Comparison of ENCODE assay signal across 1 cellular context in genomic region chrX:153844509-153845082, GRCh38.
A peak's percentile ranks its signal among the peaks of the same experiment; 100 is the strongest.
TF ChIP-seq lines count a peak whose summit lies in the region.

No MANE protein-coding gene starts in this region.

TF ChIP-seq in H1, 55 proteins besides CTCF, POLR2A, EP300 and RAD21:
- TF ChIP-seq MAFK (IDR thresholded peaks at IDR 0.05; ENCODE audit: low read depth, low read length) (peak; percentile 96), TCF12 (IDR thresholded peaks at IDR 0.05; ENCODE audit: low read depth, low read length) (no peak), RXRA (IDR thresholded peaks at IDR 0.05; ENCODE audit: insufficient read depth, low read depth, low read length) (no peak), EGR1 (IDR thresholded peaks at IDR 0.05; ENCODE audit: borderline replicate concordance, low read depth, low read length) (no peak), RFX5 (IDR thresholded peaks at IDR 0.05; ENCODE audit: borderline replicate concordance, low read depth, low read length) (peak; percentile 59; the same call in 1 of the 2 replicates), BACH1 (IDR thresholded peaks at IDR 0.05; ENCODE audit: low read length) (peak; percentile 95), POU5F1 (IDR thresholded peaks at IDR 0.05; ENCODE audit: low read depth, low read length) (no peak), SRF (IDR thresholded peaks at IDR 0.05; ENCODE audit: low read depth, low read length) (no peak), SP4 (IDR thresholded peaks at IDR 0.05; ENCODE audit: low read length) (no peak), TBP (IDR thresholded peaks at IDR 0.05; ENCODE audit: low read depth, low read length) (no peak), PHF8 (conservative IDR thresholded peaks at IDR 0.05; ENCODE audit: low read depth, low read length) (no peak), USF2 (IDR thresholded peaks at IDR 0.05; ENCODE audit: low read length) (no peak), CEBPB (IDR thresholded peaks at IDR 0.05; ENCODE audit: low read depth, low read length) (no peak), CHD1 (IDR thresholded peaks at IDR 0.05; ENCODE audit: low read depth, low read length) (no peak), ZNF274 (IDR thresholded peaks at IDR 0.05; ENCODE audit: borderline replicate concordance, extremely low read depth, low read length) (no peak), POLR2AphosphoS5 (IDR thresholded peaks at IDR 0.05; ENCODE audit: low read depth, low read length) (no peak), TEAD4 (IDR thresholded peaks at IDR 0.05; ENCODE audit: low read depth, low read length) (no peak), HDAC6 (IDR thresholded peaks at IDR 0.05; ENCODE audit: low read depth, low read length) (no peak), CTBP2 (IDR thresholded peaks at IDR 0.05; ENCODE audit: borderline replicate concordance, insufficient read depth, insufficient read length, low read length) (no peak), SIN3A (conservative IDR thresholded peaks at IDR 0.05 in 1 of 2, IDR thresholded peaks at IDR 0.05 in 1 of 2; ENCODE audit: low read depth in 1 of 2, low read length in 2 of 2) (no peak), SAP30 (IDR thresholded peaks at IDR 0.05; ENCODE audit: insufficient read depth, insufficient replicate concordance, low read length) (no peak), RNF2 (IDR thresholded peaks at IDR 0.05; ENCODE audit: borderline replicate concordance, low read depth, low read length, missing control alignments, poor library complexity, severe bottlenecking) (no peak), KDM1A (IDR thresholded peaks at IDR 0.05; ENCODE audit: borderline replicate concordance, low read length) (no peak), ATF2 (IDR thresholded peaks at IDR 0.05; ENCODE audit: low read length) (no peak)
TF ChIP-seq in H1: peak in this region for 3.
